ENCODE assay signal across 11 cellular contexts in genomic region chr1:44947774-44948311, GRCh38. TPM values are rescaled to one million over a fixed set of nuclear protein-coding genes. Genes with fewer than 3 reads are reported as not detected.
A peak's percentile ranks its signal among the peaks of the same experiment; 100 is the strongest.
DNase-seq lines count a peak whose midpoint lies in the region; ATAC-seq and TF ChIP-seq lines count a peak whose summit lies in the region.
"Had no signal": no experiment of that assay in that cellular context is flagged by ENCODE, and none has a peak within 500 bp of the region (broad histone marks: within the 10 kb centered on the region; RNA-seq: fewer than 3 reads in every experiment).

No MANE protein-coding gene starts in this region.

- TF ChIP-seq CTCF in adrenal gland (IDR thresholded peaks at IDR 0.05) (no peak), hepatocyte (IDR thresholded peaks at IDR 0.05; ENCODE audit: poor library complexity) (no peak)

- no peak overlapping the region for H3K4me3 Mint-ChIP-seq in activated T-cell treated with anti-CD3 and anti-CD28 coated beads, Interleukin-2, amount 50 U/mL, for 24 hours
- no peak overlapping the region for H3K4me3 Mint-ChIP-seq in activated T-cell treated with anti-CD3 and anti-CD28 coated beads, Interleukin-2, amount 50 U/mL, for 4 hours

- no peak for ATAC-seq in activated T-cell treated with anti-CD3 and anti-CD28 coated beads, Interleukin-2, amount 50 U/mL, for 4 hours

- H3K36me3 Mint-ChIP-seq in activated T-cell treated with anti-CD3 and anti-CD28 coated beads, Interleukin-2, amount 50 U/mL, for 24 hours (ENCODE audit: low read depth) = peaks cover 28% of the 10 kb centered on the region
- H3K36me3 Mint-ChIP-seq in activated T-cell treated with anti-CD3 and anti-CD28 coated beads, Interleukin-2, amount 50 U/mL, for 4 hours (ENCODE audit: insufficient read depth) = peaks cover 7% of the 10 kb centered on the region

- H3K27me3 ChIP-seq in adrenal gland = no peaks in the 10 kb centered on the region
- H3K27me3 ChIP-seq in hepatocyte = no peaks in the 10 kb centered on the region

- H3K4me1 ChIP-seq in adrenal gland (replicated peaks in 1 of 2) (peaks cover 16 to 17% of the 10 kb centered on the region in 2 donors), hepatocyte (ENCODE audit: insufficient read depth) (peaks cover 12% of the 10 kb centered on the region)

- no peaks in the 10 kb centered on the region for H3K9me3 Mint-ChIP-seq in activated T-cell treated with anti-CD3 and anti-CD28 coated beads, Interleukin-2, amount 50 U/mL, for 24 hours
- no peaks in the 10 kb centered on the region for H3K9me3 Mint-ChIP-seq in activated T-cell treated with anti-CD3 and anti-CD28 coated beads, Interleukin-2, amount 50 U/mL, for 4 hours

- H3K4me3 ChIP-seq in adrenal gland (no peak overlapping the region), hepatocyte (no peak overlapping the region)

- no peak overlapping the region for H2AFZ ChIP-seq in hepatocyte

- H3K9me2 ChIP-seq in hepatocyte (replicated peaks; ENCODE audit: insufficient read depth) = no peaks in the 10 kb centered on the region

- peaks cover 2% of the 10 kb centered on the region for H3K79me2 ChIP-seq in hepatocyte

- WGBS in adrenal gland, 4 donors = 87 to 100% (median 94%) methylated on average over 1 of the region's 1 CpG
- 100% methylated on average over 1 of the region's 1 CpG for WGBS in hepatocyte (ENCODE audit: low lambda C conversion rate, missing lambda C conversion rate)

- H4K20me1 ChIP-seq in hepatocyte (ENCODE audit: insufficient read depth, poor library complexity, severe bottlenecking) = no peaks in the 10 kb centered on the region

- H3K9me3 ChIP-seq in adrenal gland (replicated peaks in 1 of 3) (no peaks in the 10 kb centered on the region), hepatocyte (ENCODE audit: low read depth) (no peaks in the 10 kb centered on the region)

- no peaks in the 10 kb centered on the region for H3K27me3 Mint-ChIP-seq in activated T-cell treated with anti-CD3 and anti-CD28 coated beads, Interleukin-2, amount 50 U/mL, for 24 hours
- no peaks in the 10 kb centered on the region for H3K27me3 Mint-ChIP-seq in activated T-cell treated with anti-CD3 and anti-CD28 coated beads, Interleukin-2, amount 50 U/mL, for 4 hours (ENCODE audit: low read depth)

- peak overlapping the region; percentile 11 for H3K4me2 ChIP-seq in hepatocyte

- intact Hi-C loops in adrenal gland (cut with DNase I) = no loop called here

- H3K27ac ChIP-seq in adrenal gland (peak overlapping the region in 4 of 5 donors; percentile 25 to 80 (median 64)), hepatocyte (peak overlapping the region; percentile 41), temporal lobe (ENCODE audit: low read depth, low read length) (peak overlapping the region; percentile 61)

- H3K36me3 ChIP-seq in adrenal gland (replicated peaks in 1 of 2) (no peaks in the 10 kb centered on the region), hepatocyte (replicated peaks; ENCODE audit: insufficient read depth, low read depth) (no peaks in the 10 kb centered on the region)

- H3K4me1 Mint-ChIP-seq in activated T-cell treated with anti-CD3 and anti-CD28 coated beads, Interleukin-2, amount 50 U/mL, for 24 hours (ENCODE audit: low read depth) = peaks cover 22% of the 10 kb centered on the region
- peaks cover 12% of the 10 kb centered on the region for H3K4me1 Mint-ChIP-seq in activated T-cell treated with anti-CD3 and anti-CD28 coated beads, Interleukin-2, amount 50 U/mL, for 4 hours (ENCODE audit: low read depth)

- no peak for DNase-seq in activated T-cell treated with anti-CD3 and anti-CD28 coated beads, Interleukin-2, amount 50 U/mL, for 24 hours
- no peak for DNase-seq in activated T-cell treated with anti-CD3 and anti-CD28 coated beads, Interleukin-2, amount 50 U/mL, for 4 hours
- no peak for DNase-seq in adrenal gland
- no peak for DNase-seq in hepatocyte (ENCODE audit: low spot score)
- no peak for DNase-seq in hepatic stellate cell (ENCODE audit: low spot score)
- DNase-seq in NCI-H345 (lab: John Stamatoyannopoulos, UW) = no peak
- no peak for DNase-seq in NCI-H2171 treated with DMSO at 0.1 percent for 48 hours (lab: John Stamatoyannopoulos, UW)
- DNase-seq: activated CD4-positive, alpha-beta T cell treated with anti-CD3 and anti-CD28 coated beads, Interleukin-2, amount 50 U/mL, for 1 hour; NCI-H1930; stimulated activated CD8-positive, alpha-beta memory T cell treated with anti-CD3 and anti-CD28 coated beads, Interleukin-4, amount 100 ng/mL, for 48 hours had no signal

- no peak for TF ChIP-seq POLR2A in adrenal gland (IDR thresholded peaks at IDR 0.05)

- peak overlapping the region; percentile 15 for H3K27ac Mint-ChIP-seq in activated T-cell treated with anti-CD3 and anti-CD28 coated beads, Interleukin-2, amount 50 U/mL, for 24 hours

RNA-seq across cellular contexts. Expression of gene EIF2B3, which starts 38.6 kb away (rescaled TPM):
- total RNA-seq in activated T-cell treated with anti-CD3 and anti-CD28 coated beads, Interleukin-2, amount 50 U/mL, for 4 hours = 10 to 100 TPM; 61.8 to 67.2 (median 66.7) TPM
- total RNA-seq in adrenal gland (10 to 100 TPM; 13.8 to 47.2 (median 37.1) TPM), hepatocyte (11.8 and 17.8 TPM in 2 replicates), temporal lobe (29.3 TPM)
- polyA plus RNA-seq in adrenal gland (10 to 100 TPM; 12.6 to 61.0 (median 16.0) TPM), hepatocyte (17.3 and 18.4 TPM in 2 replicates)
